16 cellular contexts compared by ENCODE assay signal in the genomic region with DNA sequence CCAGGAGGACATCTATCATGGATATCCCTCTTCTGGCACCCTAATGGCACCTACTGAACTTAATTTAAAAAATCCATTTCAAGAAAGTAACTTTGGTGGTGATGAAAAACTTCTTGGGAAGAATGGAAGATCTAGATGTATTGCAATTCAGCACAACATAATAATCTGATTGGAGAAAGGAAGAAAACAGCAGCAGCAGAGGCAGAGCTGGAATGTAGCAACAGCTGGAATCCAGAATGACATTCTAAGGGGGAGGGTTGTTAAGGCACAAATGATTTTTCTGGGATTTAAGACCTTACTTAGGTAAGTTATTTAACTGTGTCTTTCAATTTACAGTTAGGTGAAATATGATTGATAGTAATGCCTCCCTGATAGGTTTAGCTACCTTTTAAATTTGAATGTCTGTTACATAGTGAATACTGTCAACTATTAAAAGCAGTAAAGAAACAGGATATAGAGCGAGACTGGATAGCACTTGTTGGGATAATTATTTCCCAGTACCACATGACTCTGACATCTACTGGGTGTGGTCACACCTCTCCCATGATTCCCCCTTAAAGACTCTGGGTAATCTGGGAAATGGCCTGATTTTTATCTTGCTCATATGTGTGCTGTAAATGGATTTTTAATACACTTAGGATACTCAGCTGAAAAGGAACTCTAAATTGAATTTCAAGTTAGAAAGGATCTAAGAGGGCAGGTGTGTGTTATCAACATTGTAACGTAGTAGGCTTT. TPM values are rescaled to one million over a fixed set of nuclear protein-coding genes. Genes with fewer than 3 reads are reported as not detected.
DNase-seq lines count a peak whose midpoint lies in the region; ATAC-seq, FAIRE-seq and TF ChIP-seq lines count a peak whose summit lies in the region.
"Had no signal": no experiment of that assay in that cellular context is flagged by ENCODE, and none has a peak within 500 bp of the region (broad histone marks: within the 10 kb centered on the region; RNA-seq: fewer than 3 reads in every experiment).

No MANE protein-coding gene starts in this region.

- no peaks in the 10 kb centered on the region for H3K9me3 Mint-ChIP-seq in activated CD8-positive, alpha-beta memory T cell treated with anti-CD3 and anti-CD28 coated beads, Interleukin-2, amount 10 ng/mL, durations not matched to agents 7 days and 5 days (ENCODE audit: low read depth)
- H3K9me3 Mint-ChIP-seq in effector memory CD8-positive, alpha-beta T cell: no peaks in the 10 kb centered on the region
- no peaks in the 10 kb centered on the region for H3K9me3 Mint-ChIP-seq in neural progenitor cell

- no peak overlapping the region for H3K4ac ChIP-seq in IMR-90 (ENCODE audit: low read depth, low read length)

- TF ChIP-seq RAD21 in IMR-90 (IDR thresholded peaks at IDR 0.05; ENCODE audit: low read length): no peak

- FAIRE-seq in kidney (lab: Jason Lieb, UNC): no peak
- FAIRE-seq: A549 had no signal

- BruUV-seq in IMR-90 (replicated peaks; lab: Mats Ljungman, UMichigan): no TSS peak

- H3K23ac ChIP-seq in IMR-90 (ENCODE audit: low read depth, low read length): no peak overlapping the region

- no peak for TF ChIP-seq POLR2A in IMR-90 (IDR thresholded peaks at IDR 0.05; ENCODE audit: low read depth, low read length)
- no peak for TF ChIP-seq POLR2A in sigmoid colon (IDR thresholded peaks at IDR 0.05)

- no peak overlapping the region for H3K14ac ChIP-seq in IMR-90 (replicated peaks; ENCODE audit: low read depth, low read length)

- no peak overlapping the region for H4K8ac ChIP-seq in IMR-90 (ENCODE audit: low read depth in 2 of 2, low read length in 2 of 2)

- peak overlapping the region; percentile 10 for H3K27ac Mint-ChIP-seq in activated CD8-positive, alpha-beta memory T cell treated with anti-CD3 and anti-CD28 coated beads, Interleukin-2, amount 10 ng/mL, durations not matched to agents 7 days and 5 days
- H3K27ac Mint-ChIP-seq in effector memory CD8-positive, alpha-beta T cell: peak overlapping the region; percentile 32 to 36
- H3K27ac Mint-ChIP-seq in neural progenitor cell: no peak overlapping the region
- H3K27ac Mint-ChIP-seq: progenitor cell of endocrine pancreas had no signal

- H3K4me1 ChIP-seq in IMR-90 (ENCODE audit: control insufficient read depth, insufficient read depth, low read length): peaks cover 16% of the 10 kb centered on the region
- H3K4me1 ChIP-seq in neural progenitor cell: no peaks in the 10 kb centered on the region
- H3K4me1 ChIP-seq in kidney (ENCODE audit: control insufficient read depth in 1 of 2, insufficient read depth in 1 of 2, low read depth in 1 of 2, low read length in 2 of 2): peaks cover 3 to 13% of the 10 kb centered on the region in 2 donors
- H3K4me1 ChIP-seq in sigmoid colon: peaks cover 0 to 82% (median 58%) of the 10 kb centered on the region in 4 donors

- peaks cover 4 to 30% of the 10 kb centered on the region in 2 experiments; a peak in 3 of 4 replicates for H3K79me1 ChIP-seq in IMR-90 (ENCODE audit: low read depth in 1 of 2, low read length in 2 of 2)

- intact Hi-C loops in IMR-90 (cut with micrococcal nuclease) (no loop called here), kidney (cut with DNase I) (no loop called here), sigmoid colon (cut with DNase I) (no loop called here)

- peaks cover 5% of the 10 kb centered on the region for H3F3A ChIP-seq in neural progenitor cell (ENCODE audit: low read depth)

- H2BK5ac ChIP-seq in IMR-90 (ENCODE audit: low read depth, low read length, poor library complexity, severe bottlenecking): no peak overlapping the region

- H3K18ac ChIP-seq in IMR-90 (ENCODE audit: low read depth, low read length): no peak overlapping the region

- TF ChIP-seq CTCF in IMR-90 (conservative IDR thresholded peaks at IDR 0.05; ENCODE audit: low read depth, low read length) (no peak), neural progenitor cell (IDR thresholded peaks at IDR 0.05) (no peak), kidney (IDR thresholded peaks at IDR 0.05; ENCODE audit: borderline replicate concordance, extremely low read depth, insufficient read depth) (no peak), sigmoid colon (IDR thresholded peaks at IDR 0.05) (no peak)

- DNase-seq in activated CD8-positive, alpha-beta memory T cell treated with anti-CD3 and anti-CD28 coated beads, Interleukin-2, amount 10 ng/mL, durations not matched to agents 7 days and 5 days: no peak
- no peak for DNase-seq in activated CD8-positive, alpha-beta memory T cell treated with anti-CD3 and anti-CD28 coated beads for 24 hours
- DNase-seq in IMR-90 (peak; percentile 7), neural progenitor cell (ENCODE audit: low spot score) (no peak), kidney (no peak), pons (ENCODE audit: low spot score) (no peak), sigmoid colon (no peak)
- DNase-seq in effector memory CD8-positive, alpha-beta T cell: no peak
- DNase-seq: activated CD8-positive, alpha-beta memory T cell treated with anti-CD3 and anti-CD28 coated beads, Interleukin-2, amount 50 U/mL, for 4 hours; central memory CD4-positive, alpha-beta T cell; GDM1; NCI-H1694 treated with DMSO at 0.1 percent for 48 hours; NCI-H510A; SW 1271 had no signal

- no peak overlapping the region for H4K5ac ChIP-seq in IMR-90 (ENCODE audit: low read depth, low read length)

- no peak overlapping the region for H2AK9ac ChIP-seq in IMR-90 (replicated peaks; ENCODE audit: low read depth, low read length, poor library complexity)

- peaks cover 10% of the 10 kb centered on the region for H3K9me1 ChIP-seq in IMR-90 (ENCODE audit: insufficient read depth, low read length)

- H3K4me1 Mint-ChIP-seq in activated CD8-positive, alpha-beta memory T cell treated with anti-CD3 and anti-CD28 coated beads, Interleukin-2, amount 10 ng/mL, durations not matched to agents 7 days and 5 days: peaks cover 59% of the 10 kb centered on the region
- peaks cover 42 to 61% of the 10 kb centered on the region in 2 donors for H3K4me1 Mint-ChIP-seq in effector memory CD8-positive, alpha-beta T cell (ENCODE audit: low read depth in 2 of 2)
- peaks cover 8% of the 10 kb centered on the region for H3K4me1 Mint-ChIP-seq in neural progenitor cell

- H4K91ac ChIP-seq in IMR-90 (ENCODE audit: insufficient read depth, low read depth, low read length): no peak overlapping the region

- in situ Hi-C loops in IMR-90 (cut with MboI; ENCODE audit: low sequenced_read_pairs): loop anchor here (10.0 kb wide), 1 partner anchor 58 kb away; no protein-coding TSS in a partner anchor

- POLR2A ChIA-PET in IMR-90 (lab: Charles Lee; ENCODE audit: unreplicated experiment): no interaction called here

- H3K4me3 ChIP-seq in IMR-90 (ENCODE audit: insufficient read depth, low read depth, low read length) (no peak overlapping the region), neural progenitor cell (no peak overlapping the region), kidney (ENCODE audit: low read length in 2 of 2) (no peak overlapping the region), sigmoid colon (no peak overlapping the region)
- H3K4me3 ChIP-seq: A549 had no signal

- no CpG with 5 or more reads among the region's 2 CpGs for WGBS in IMR-90 (ENCODE audit: extremely low coverage in 2 of 2, insufficient read length in 1 of 2), 2 experiments
- WGBS in sigmoid colon, 2 donors: 57 to 81% methylated on average over 2 of the region's 2 CpGs

- dilution Hi-C loops in IMR-90 (cut with HindIII; ENCODE audit: low sequenced_read_pairs, unreplicated experiment): no loop called here

- no peak overlapping the region for H2AK5ac ChIP-seq in IMR-90 (ENCODE audit: low read depth, low read length)

- no peak overlapping the region for H3K9ac ChIP-seq in IMR-90 (ENCODE audit: low read depth, low read length)
- H3K9ac ChIP-seq in neural progenitor cell: no peak overlapping the region
- no peak overlapping the region for H3K9ac ChIP-seq in kidney (ENCODE audit: low read length in 2 of 2)

- no peaks in the 10 kb centered on the region for H3K9me3 ChIP-seq in IMR-90 (ENCODE audit: control insufficient read depth, insufficient read depth, low read length)
- H3K9me3 ChIP-seq in neural progenitor cell (ENCODE audit: low read depth): no peaks in the 10 kb centered on the region
- no peaks in the 10 kb centered on the region for H3K9me3 ChIP-seq in kidney (ENCODE audit: control insufficient read depth in 1 of 2, low read length in 2 of 2)
- H3K9me3 ChIP-seq in sigmoid colon: no peaks in the 10 kb centered on the region
- H3K9me3 ChIP-seq: A549 had no signal

- peaks cover 42% of the 10 kb centered on the region for H3K36me3 Mint-ChIP-seq in activated CD8-positive, alpha-beta memory T cell treated with anti-CD3 and anti-CD28 coated beads, Interleukin-2, amount 10 ng/mL, durations not matched to agents 7 days and 5 days
- peaks cover 55% of the 10 kb centered on the region for H3K36me3 Mint-ChIP-seq in effector memory CD8-positive, alpha-beta T cell (ENCODE audit: insufficient read depth)
- H3K36me3 Mint-ChIP-seq in neural progenitor cell: peaks cover 34% of the 10 kb centered on the region

- H3K36me3 ChIP-seq in IMR-90 (ENCODE audit: control insufficient read depth, insufficient read depth, low read length) (peaks cover 17% of the 10 kb centered on the region), neural progenitor cell (peaks cover 13% of the 10 kb centered on the region), kidney (ENCODE audit: control insufficient read depth in 1 of 2, insufficient read depth in 2 of 2, low read length in 2 of 2) (peaks cover 2 to 5% of the 10 kb centered on the region in 2 donors), sigmoid colon (peaks cover 0 to 8% (median 2%) of the 10 kb centered on the region in 4 donors)

- ATAC-seq in activated CD8-positive, alpha-beta memory T cell treated with anti-CD3 and anti-CD28 coated beads, Interleukin-2, amount 10 ng/mL, durations not matched to agents 7 days and 5 days: no peak
- ATAC-seq in IMR-90 (ENCODE audit: low read depth): peak; percentile 58
- no peak for ATAC-seq in effector memory CD8-positive, alpha-beta T cell (replicated peaks)
- ATAC-seq: A549 had no signal

- no peaks in the 10 kb centered on the region for H3K27me3 ChIP-seq in IMR-90 (ENCODE audit: control insufficient read depth, insufficient read depth, low read length)
- no peaks in the 10 kb centered on the region for H3K27me3 ChIP-seq in neural progenitor cell
- H3K27me3 ChIP-seq in sigmoid colon: no peaks in the 10 kb centered on the region

- no peak overlapping the region for H3K56ac ChIP-seq in IMR-90 (ENCODE audit: extremely low read depth, insufficient read depth, low read length)

- H3K27ac ChIP-seq in IMR-90 (ENCODE audit: insufficient read depth, low read length): no peak overlapping the region
- H3K27ac ChIP-seq in neural progenitor cell: peak overlapping the region; percentile 18
- H3K27ac ChIP-seq in kidney (ENCODE audit: low read depth in 2 of 2, low read length in 2 of 2): no peak overlapping the region
- no peak overlapping the region for H3K27ac ChIP-seq in sigmoid colon
- H3K27ac ChIP-seq: A549 had no signal

- H4K20me1 ChIP-seq in IMR-90 (ENCODE audit: insufficient read depth, low read length) (peaks cover 98% of the 10 kb centered on the region), neural progenitor cell (ENCODE audit: low read depth) (peaks cover 99% of the 10 kb centered on the region)

- CTCF ChIA-PET in activated CD8-positive, alpha-beta memory T cell treated with anti-CD3 and anti-CD28 coated beads, Interleukin-2, amount 10 ng/mL, durations not matched to agents 7 days and 5 days (lab: Charles Lee): interaction anchor here (1.0 to 1.3 kb wide), 2 partner anchors 15 to 16 kb away, joined by 3 read pairs; no protein-coding TSS in a partner anchor
- CTCF ChIA-PET in IMR-90 (lab: Yijun Ruan, JAX): no interaction called here

- H3K4me3 Mint-ChIP-seq in activated CD8-positive, alpha-beta memory T cell treated with anti-CD3 and anti-CD28 coated beads, Interleukin-2, amount 10 ng/mL, durations not matched to agents 7 days and 5 days: no peak overlapping the region
- H3K4me3 Mint-ChIP-seq in effector memory CD8-positive, alpha-beta T cell: peak overlapping the region in 1 of 2 donors; percentile 39
- no peak overlapping the region for H3K4me3 Mint-ChIP-seq in neural progenitor cell

- H2BK120ac ChIP-seq in IMR-90 (ENCODE audit: low read depth, low read length): no peak overlapping the region

- H2AFZ ChIP-seq in IMR-90 (replicated peaks; ENCODE audit: low read length, poor library complexity) (no peak overlapping the region), neural progenitor cell (replicated peaks) (no peak overlapping the region)

- H3K4me2 ChIP-seq in IMR-90 (ENCODE audit: low read depth, low read length): no peak overlapping the region
- H3K4me2 ChIP-seq in neural progenitor cell: no peak overlapping the region
- H3K4me2 ChIP-seq: A549 had no signal

- H2BK20ac ChIP-seq in IMR-90 (ENCODE audit: low read depth, low read length): no peak overlapping the region

- H3K27me3 Mint-ChIP-seq in activated CD8-positive, alpha-beta memory T cell treated with anti-CD3 and anti-CD28 coated beads, Interleukin-2, amount 10 ng/mL, durations not matched to agents 7 days and 5 days: no peaks in the 10 kb centered on the region
- H3K27me3 Mint-ChIP-seq in effector memory CD8-positive, alpha-beta T cell: no peaks in the 10 kb centered on the region
- H3K27me3 Mint-ChIP-seq in neural progenitor cell (ENCODE audit: insufficient read depth, low read depth): no peaks in the 10 kb centered on the region
- H3K27me3 Mint-ChIP-seq: progenitor cell of endocrine pancreas had no signal

- H3K79me2 ChIP-seq in neural progenitor cell (ENCODE audit: low read depth): peaks cover 100% of the 10 kb centered on the region

- no peak overlapping the region for H2BK15ac ChIP-seq in IMR-90 (ENCODE audit: low read depth, low read length)

- no peak for TF ChIP-seq EP300 in sigmoid colon (IDR thresholded peaks at IDR 0.05)

RNA-seq across cellular contexts. Expression of gene CAPRIN1, which starts 11.7 kb away (rescaled TPM):
- total RNA-seq in activated CD8-positive, alpha-beta memory T cell treated with anti-CD3 and anti-CD28 coated beads, Interleukin-2, amount 10 ng/mL, durations not matched to agents 7 days and 5 days: 100 to 1,000 TPM; 227 to 267 TPM
- total RNA-seq in IMR-90 (2012; rRNA removed): 253 and 266 TPM in 2 replicates
- polyA plus RNA-seq in IMR-90 (2012; rRNA removed): 107 and 127 TPM in 2 replicates
- polyA plus RNA-seq in IMR-90 (2012; cell fraction: cytosol; rRNA removed): 46.8 and 91.7 TPM in 2 replicates
- polyA plus RNA-seq in IMR-90 (2012; cell fraction: nucleus; rRNA removed; ENCODE audit: low replicate concordance): 71.0 and 99.2 TPM in 2 replicates
- 275 and 498 TPM in 2 replicates for total RNA-seq in neural progenitor cell (ENCODE audit: low replicate concordance)
- total RNA-seq in kidney: 174 TPM
- polyA plus RNA-seq in kidney (ENCODE audit: insufficient read depth, low read depth, low replicate concordance): 83.3 TPM
- 100 to 1,000 TPM; 107 to 118 (median 113) TPM for total RNA-seq in sigmoid colon
- 10 to 100 TPM; 63.1 to 92.5 (median 65.7) TPM for polyA plus RNA-seq in sigmoid colon

RNA-seq across cellular contexts. Expression of gene NAT10, which starts 42.2 kb away (rescaled TPM):
- total RNA-seq in activated CD8-positive, alpha-beta memory T cell treated with anti-CD3 and anti-CD28 coated beads, Interleukin-2, amount 10 ng/mL, durations not matched to agents 7 days and 5 days: 10 to 100 TPM; 63.8 to 93.9 TPM
- 31.9 and 34.8 TPM in 2 replicates for total RNA-seq in IMR-90 (2012; rRNA removed)
- polyA plus RNA-seq in IMR-90 (2012; rRNA removed): 28.0 and 28.1 TPM in 2 replicates
- polyA plus RNA-seq in IMR-90 (2012; cell fraction: cytosol; rRNA removed): 13.6 and 19.4 TPM in 2 replicates
- polyA plus RNA-seq in IMR-90 (2012; cell fraction: nucleus; rRNA removed; ENCODE audit: low replicate concordance): 37.8 and 53.4 TPM in 2 replicates
- 42.9 and 44.6 TPM in 2 replicates for total RNA-seq in neural progenitor cell (ENCODE audit: low replicate concordance)
- total RNA-seq in kidney: 43.1 TPM
- polyA plus RNA-seq in kidney (ENCODE audit: insufficient read depth, low read depth, low replicate concordance): 24.1 TPM
- total RNA-seq in sigmoid colon: 10 to 100 TPM; 13.2 to 28.0 (median 19.4) TPM
- 10 to 100 TPM in 1 of 3 donors, 1 to 10 TPM in 2; 5.3 to 35.4 (median 7.2) TPM for polyA plus RNA-seq in sigmoid colon
